In the genomic region with DNA sequence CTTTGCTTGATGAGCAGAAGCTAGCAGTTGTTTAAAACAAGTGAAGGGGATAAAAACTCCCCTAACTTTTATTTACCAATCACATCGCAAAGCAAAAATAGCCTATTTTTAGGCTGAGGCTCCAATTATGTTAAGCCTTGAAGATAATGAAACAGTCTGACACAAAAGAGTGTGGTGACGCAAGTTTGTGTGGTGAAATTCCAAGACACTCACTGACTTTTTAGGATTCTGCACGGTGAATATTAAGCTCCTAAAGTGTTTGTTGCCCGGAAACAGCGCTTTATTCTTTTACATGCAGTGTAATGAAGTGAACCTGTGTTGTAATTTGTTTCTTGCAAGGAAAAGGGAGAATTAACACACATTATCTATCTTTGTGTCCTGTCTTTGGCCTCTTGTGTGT, we compare ENCODE assay signal across 25 cellular contexts.
"Had no signal": no experiment of that assay in that cellular context is flagged by ENCODE, and none has a peak within 500 bp of the region (broad histone marks: within the 10 kb centered on the region; RNA-seq: fewer than 3 reads in every experiment).

No MANE protein-coding gene starts in this region.

- H3K4me1 ChIP-seq: heart left ventricle, psoas muscle, sigmoid colon, spleen, tibial nerve, upper lobe of left lung had no signal

- H3K27ac ChIP-seq: dorsolateral prefrontal cortex, heart left ventricle, hepatocyte, ovary, psoas muscle, sigmoid colon, skin epidermis, spleen, thoracic aorta, tibial nerve, upper lobe of left lung had no signal

- H3K27me3 Mint-ChIP-seq: naive thymus-derived CD8-positive, alpha-beta T cell; stimulated activated memory B cell treated with anti-CD40 and anti-IgM and Interleukin-4, amounts not matched to agents 10 μg/mL and 1 μg/mL and 100 μg/mL, for 72 hours had no signal

- H3K79me2 ChIP-seq: hepatocyte had no signal

- H3K36me3 ChIP-seq: ovary, sigmoid colon, thoracic aorta had no signal

- H3K4me1 Mint-ChIP-seq: naive thymus-derived CD8-positive, alpha-beta T cell; nephron progenitor cell; stimulated activated memory B cell treated with anti-CD40 and anti-IgM and Interleukin-4, amounts not matched to agents 10 μg/mL and 1 μg/mL and 100 μg/mL, for 72 hours had no signal

- ATAC-seq: heart left ventricle; left lobe of liver; naive thymus-derived CD8-positive, alpha-beta T cell; psoas muscle; right cardiac atrium; stimulated activated memory B cell treated with anti-CD40 and anti-IgM and Interleukin-4, amounts not matched to agents 10 μg/mL and 1 μg/mL and 100 μg/mL, for 72 hours; stimulated activated naive CD8-positive, alpha-beta T cell treated with anti-CD3 and anti-CD28 coated beads, Interleukin-15, Interleukin-2, amounts not matched to agents 100 U/mL and 50 U/mL, for 24 hours had no signal

- H3K4me3 ChIP-seq: dorsolateral prefrontal cortex, heart left ventricle, hepatocyte, lung, ovary, psoas muscle, sigmoid colon, skin epidermis, spleen, thoracic aorta, tibial nerve, upper lobe of left lung had no signal

- DNase-seq: dorsolateral prefrontal cortex; effector CD4-positive, alpha-beta T cell; heart left ventricle; kidney; mesendoderm; midbrain; naive thymus-derived CD8-positive, alpha-beta T cell; nephron progenitor cell; occipital lobe; ovary; posterior cingulate gyrus; psoas muscle; right cardiac atrium; sigmoid colon; spleen; stimulated activated CD4-positive, alpha-beta T cell treated with anti-CD3 and anti-CD28 coated beads, Interleukin-4, amount 100 ng/mL, for 4 hours; stimulated activated naive CD8-positive, alpha-beta T cell treated with anti-CD3 and anti-CD28 coated beads, Interleukin-15, Interleukin-2, amounts not matched to agents 100 U/mL and 50 U/mL, for 24 hours; upper lobe of left lung had no signal

- H3K27ac Mint-ChIP-seq: naive thymus-derived CD8-positive, alpha-beta T cell; stimulated activated memory B cell treated with anti-CD40 and anti-IgM and Interleukin-4, amounts not matched to agents 10 μg/mL and 1 μg/mL and 100 μg/mL, for 72 hours had no signal

- H3K27me3 ChIP-seq: heart left ventricle, hepatocyte, ovary, sigmoid colon had no signal

- H3K4me3 Mint-ChIP-seq: naive thymus-derived CD8-positive, alpha-beta T cell; nephron progenitor cell; stimulated activated memory B cell treated with anti-CD40 and anti-IgM and Interleukin-4, amounts not matched to agents 10 μg/mL and 1 μg/mL and 100 μg/mL, for 72 hours had no signal

- H3K9me3 Mint-ChIP-seq: naive thymus-derived CD8-positive, alpha-beta T cell; nephron progenitor cell; stimulated activated memory B cell treated with anti-CD40 and anti-IgM and Interleukin-4, amounts not matched to agents 10 μg/mL and 1 μg/mL and 100 μg/mL, for 72 hours had no signal

- H3K9me3 ChIP-seq: heart left ventricle, ovary, psoas muscle, sigmoid colon, spleen, thoracic aorta, tibial nerve, upper lobe of left lung had no signal

- H3K4me2 ChIP-seq: hepatocyte had no signal

- H2AFZ ChIP-seq: hepatocyte had no signal
